Comparison of ENCODE assay signal across 23 cellular contexts in the genomic region with DNA sequence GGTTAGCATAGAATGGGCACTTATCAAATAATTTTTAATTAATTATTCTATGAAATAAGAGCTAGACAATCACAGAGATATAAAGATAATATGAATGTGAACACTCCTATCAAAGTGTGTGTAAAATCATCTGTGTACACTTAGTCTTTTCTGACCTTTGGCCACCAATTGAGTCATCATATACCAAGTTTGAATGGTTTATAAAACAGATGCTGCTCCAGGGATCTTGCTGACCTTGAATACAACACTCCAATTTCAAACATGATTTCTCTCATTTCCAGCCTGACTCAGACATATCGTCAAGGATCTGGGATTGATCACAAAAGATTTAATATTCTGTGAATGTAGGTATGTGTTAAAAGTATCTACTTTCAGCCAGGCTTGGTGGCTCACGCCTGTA. TPM values are rescaled to one million over a fixed set of nuclear protein-coding genes. Genes with fewer than 3 reads are reported as not detected.
"Had no signal": no experiment of that assay in that cellular context is flagged by ENCODE, and none has a peak within 500 bp of the region (broad histone marks: within the 10 kb centered on the region; RNA-seq: fewer than 3 reads in every experiment).

No MANE protein-coding gene starts in this region.

- H3K27me3 ChIP-seq: esophagus muscularis mucosa had no signal

- H3K4me3 ChIP-seq: dorsolateral prefrontal cortex, esophagus muscularis mucosa, heart left ventricle, psoas muscle, skin epidermis had no signal

- H3K4me1 ChIP-seq: esophagus muscularis mucosa, heart left ventricle, psoas muscle had no signal

- H3K9me3 ChIP-seq: esophagus muscularis mucosa, heart left ventricle, psoas muscle had no signal

- H3K27ac ChIP-seq: dorsolateral prefrontal cortex, esophagus muscularis mucosa, heart left ventricle, psoas muscle, skin epidermis had no signal

- DNase-seq: cortex of kidney; dorsolateral prefrontal cortex; effector memory CD4-positive, alpha-beta T cell; heart left ventricle; hippocampal formation; kidney glomerular epithelial cell; mammary epithelial cell; naive thymus-derived CD4-positive, alpha-beta T cell; nephron progenitor cell; psoas muscle; stimulated activated CD4-positive, alpha-beta T cell treated with anti-CD3 and anti-CD28 coated beads, Interleukin-12 subunit alpha, Interleukin-12 subunit beta, amount 100 ng/mL, for 4 hours; stimulated activated naive CD4-positive, alpha-beta T cell; trophoblast cell had no signal

- H3K36me3 ChIP-seq: esophagus muscularis mucosa, heart left ventricle had no signal

RNA-seq across cellular contexts. Expression of a gene that starts 2.9 kb away (rescaled TPM):
- total RNA-seq: dorsolateral prefrontal cortex; esophagus muscularis mucosa; frontal cortex; glomerular endothelial cell; heart left ventricle; liver; mammary epithelial cell; mesenteric fat pad; mononuclear cell; naive thymus-derived CD4-positive, alpha-beta T cell; omental fat pad; psoas muscle; sciatic nerve; urinary bladder had no signal

RNA-seq across cellular contexts. Expression of a gene that starts 23.5 kb away (rescaled TPM):
- total RNA-seq: glomerular endothelial cell, mammary epithelial cell had no signal

RNA-seq across cellular contexts. Expression of a gene that starts 30.9 kb away (rescaled TPM):
- total RNA-seq: frontal cortex; glomerular endothelial cell; mammary epithelial cell; naive thymus-derived CD4-positive, alpha-beta T cell; urinary bladder had no signal

RNA-seq across cellular contexts. Expression of a gene that starts 46.3 kb away (rescaled TPM):
- total RNA-seq: esophagus muscularis mucosa; glomerular endothelial cell; heart left ventricle; mammary epithelial cell; mesenteric fat pad; mononuclear cell; naive thymus-derived CD4-positive, alpha-beta T cell; omental fat pad had no signal

RNA-seq across cellular contexts. Expression of a gene that starts 48.8 kb away (rescaled TPM):
- total RNA-seq: esophagus muscularis mucosa; glomerular endothelial cell; heart left ventricle; liver; mammary epithelial cell; mesenteric fat pad; mononuclear cell; naive thymus-derived CD4-positive, alpha-beta T cell; omental fat pad; psoas muscle; sciatic nerve; urinary bladder had no signal
